In genomic region chr10:132063432-132063831, GRCh38 we compare ENCODE assay signal across 24 cellular contexts. TPM values are rescaled to one million over a fixed set of nuclear protein-coding genes. Genes with fewer than 3 reads are reported as not detected.
DNase-seq lines count a peak whose midpoint lies in the region; ATAC-seq and TF ChIP-seq lines count a peak whose summit lies in the region.
"Had no signal": no experiment of that assay in that cellular context is flagged by ENCODE, and none has a peak within 500 bp of the region (broad histone marks: within the 10 kb centered on the region; RNA-seq: fewer than 3 reads in every experiment).

No MANE protein-coding gene starts in this region.

- intact Hi-C loops in upper lobe of right lung (cut with DNase I): no loop called here

- no peak overlapping the region for H3K27ac ChIP-seq in upper lobe of right lung
- H3K27ac ChIP-seq: 22Rv1, SJSA1 had no signal

- TF ChIP-seq CTCF in nephron (IDR thresholded peaks at IDR 0.05; ENCODE audit: unreplicated experiment in 3 of 3): no peak
- no peak for TF ChIP-seq CTCF in upper lobe of right lung (IDR thresholded peaks at IDR 0.05)

- peak; percentile 39 for DNase-seq in DMS53 (lab: John Stamatoyannopoulos, UW)
- DNase-seq in DMS53 treated with DMSO at 0.1 percent for 48 hours (lab: John Stamatoyannopoulos, UW; ENCODE audit: unreplicated experiment): no peak
- peak; percentile 51 for DNase-seq in globus pallidus (ENCODE audit: low spot score)
- DNase-seq in upper lobe of right lung: peak; percentile 30
- no peak for DNase-seq in glomerular visceral epithelial cell (ENCODE audit: extremely low spot score)
- no peak for DNase-seq in stimulated activated CD4-positive, alpha-beta T cell treated with anti-CD3 and anti-CD28 coated beads, Interleukin-4, amount 100 ng/mL, for 24 hours
- DNase-seq: activated B cell treated with CpG ODN at 0.5 μM for 24 hours; activated CD4-positive, alpha-beta T cell treated with anti-CD3 and anti-CD28 coated beads, Interleukin-2, amount 50 U/mL, for 1 hour; CD4-positive, CD25-positive, alpha-beta regulatory T cell; kidney; NCI-H1092 treated with DMSO at 0.1 percent for 48 hours; NCI-H2029 treated with DMSO at 0.1 percent for 48 hours; NCI-H226; NCI-H748 treated with DMSO at 0.1 percent for 48 hours; small intestine; stimulated activated CD4-positive, alpha-beta T cell treated with anti-CD3 and anti-CD28 coated beads, Interleukin-1b, Interleukin-23, amount 100 ng/mL, for 48 hours; T-helper 1 cell had no signal

- H3K27me3 Mint-ChIP-seq in nephron (ENCODE audit: low read depth): peaks cover 36% of the 10 kb centered on the region

- H3K9me3 Mint-ChIP-seq in nephron: no peaks in the 10 kb centered on the region
- H3K9me3 Mint-ChIP-seq: activated B cell treated with CpG ODN at 0.5 μM for 24 hours; activated naive CD4-positive, alpha-beta T cell treated with anti-CD3 and anti-CD28 coated beads, Interleukin-2, amount 50 U/mL, for 72 hours; CD4-positive, CD25-positive, alpha-beta regulatory T cell had no signal

- H3K4me3 ChIP-seq in upper lobe of right lung: no peak overlapping the region
- H3K4me3 ChIP-seq: GM12878, SJSA1 had no signal

- no peaks in the 10 kb centered on the region for H3K9me3 ChIP-seq in upper lobe of right lung
- H3K9me3 ChIP-seq: SJSA1 had no signal

- H3K36me3 ChIP-seq in upper lobe of right lung: no peaks in the 10 kb centered on the region
- H3K36me3 ChIP-seq: SJSA1 had no signal

- no peak overlapping the region for H3K27ac Mint-ChIP-seq in nephron
- H3K27ac Mint-ChIP-seq: activated B cell treated with CpG ODN at 0.5 μM for 24 hours; CD4-positive, CD25-positive, alpha-beta regulatory T cell had no signal

- H3K36me3 Mint-ChIP-seq in nephron (ENCODE audit: low read depth): no peaks in the 10 kb centered on the region
- H3K36me3 Mint-ChIP-seq: activated naive CD4-positive, alpha-beta T cell treated with anti-CD3 and anti-CD28 coated beads, Interleukin-2, amount 50 U/mL, for 72 hours; CD4-positive, CD25-positive, alpha-beta regulatory T cell had no signal

- H3K4me1 ChIP-seq in upper lobe of right lung: peaks cover 10% of the 10 kb centered on the region

- peaks cover 23% of the 10 kb centered on the region for H3K4me1 Mint-ChIP-seq in nephron

- H3K4me3 Mint-ChIP-seq in nephron: peak overlapping the region in 2 of 3 experiments; percentile 35 to 46
- H3K4me3 Mint-ChIP-seq: activated B cell treated with CpG ODN at 0.5 μM for 24 hours; CD4-positive, CD25-positive, alpha-beta regulatory T cell had no signal

- ATAC-seq in upper lobe of right lung (no peak), GM18868 (IDR thresholded peaks at IDR 0.05; ENCODE audit: unreplicated experiment) (no peak)
- ATAC-seq: activated naive CD4-positive, alpha-beta T cell treated with anti-CD3 and anti-CD28 coated beads, Interleukin-2, amount 50 U/mL, for 72 hours; GM12878 had no signal

- H3K27me3 ChIP-seq in upper lobe of right lung: peaks cover 4% of the 10 kb centered on the region
- H3K27me3 ChIP-seq: SJSA1 had no signal

RNA-seq across cellular contexts. Expression of gene JAKMIP3, which starts 2.3 kb away (rescaled TPM):
- 0.32 TPM for total RNA-seq in upper lobe of right lung
- total RNA-seq: GM12878, HT-29 had no signal

Comparison
In these comparisons a context has a peak if more than half of its experiments do, and no peak if none do; other contexts are left out.
1. DNase-seq: peak in DMS53 (single experiment), globus pallidus (single experiment) and upper lobe of right lung (single experiment); none in DMS53 treated with DMSO at 0.1 percent for 48 hours (single experiment), glomerular visceral epithelial cell (single experiment) and stimulated activated CD4-positive, alpha-beta T cell treated with anti-CD3 and anti-CD28 coated beads, Interleukin-4, amount 100 ng/mL, for 24 hours (single experiment).